In genomic region chr20:23722851-23723250, GRCh38 we compare ENCODE assay signal across 10 cellular contexts. TPM values are rescaled to one million over a fixed set of nuclear protein-coding genes. Genes with fewer than 3 reads are reported as not detected.
DNase-seq lines count a peak whose midpoint lies in the region; ATAC-seq and TF ChIP-seq lines count a peak whose summit lies in the region.
"Not testable (repeated sequence)": the region's sequence is repeated elsewhere in the genome, so short reads cannot be mapped to it uniquely, and the experiment has no call there.
"Had no signal": no experiment of that assay in that cellular context is flagged by ENCODE, and none has a peak within 500 bp of the region (broad histone marks: within the 10 kb centered on the region; RNA-seq: fewer than 3 reads in every experiment).

No MANE protein-coding gene starts in this region.

- intact Hi-C loops in esophagus muscularis mucosa (cut with DNase I) = not testable (repeated sequence)

- not testable (repeated sequence) for H3K36me3 ChIP-seq in esophagus muscularis mucosa

- H3K4me3 Mint-ChIP-seq in WTC11, nephron progenitor cell: not testable (repeated sequence)

- 83% methylated on average over 5 of the region's 5 CpGs for WGBS in esophagus muscularis mucosa

- peak; percentile 70 for ATAC-seq in WTC11

- not testable (repeated sequence) for H3K27me3 Mint-ChIP-seq in WTC11 (ENCODE audit: low read depth)
- peaks cover 11% of the 10 kb centered on the region for H3K27me3 Mint-ChIP-seq in nephron progenitor cell (ENCODE audit: low read depth, poor library complexity)

- H3K27me3 ChIP-seq in esophagus muscularis mucosa = not testable (repeated sequence)

- POLR2A ChIA-PET in WTC11 (lab: Charles Lee) = not testable (repeated sequence)

- H3K27ac ChIP-seq in esophagus muscularis mucosa (replicated peaks in 1 of 4) = not testable (repeated sequence)

- H3K36me3 Mint-ChIP-seq in WTC11; nephron progenitor cell (ENCODE audit: low read depth): not testable (repeated sequence)

- H3K9me3 Mint-ChIP-seq in WTC11, nephron progenitor cell: not testable (repeated sequence)

- TF ChIP-seq EP300 in esophagus muscularis mucosa (IDR thresholded peaks at IDR 0.05) = not testable (repeated sequence)

- not testable (repeated sequence) for H3K4me1 ChIP-seq in esophagus muscularis mucosa

- CTCF ChIA-PET in WTC11 (lab: Charles Lee) = interaction anchor here (0.8 to 2.1 kb wide), 5 partner anchors 13 to 60 kb away, joined by 3 to 11 read pairs (median 4); no protein-coding TSS in a partner anchor

- not testable (repeated sequence) for H3K9me3 ChIP-seq in esophagus muscularis mucosa

- TF ChIP-seq CTCF in WTC11 (IDR thresholded peaks at IDR 0.05); esophagus muscularis mucosa (IDR thresholded peaks at IDR 0.05); nephron progenitor cell (IDR thresholded peaks at IDR 0.05): not testable (repeated sequence)

- TF ChIP-seq POLR2A in esophagus muscularis mucosa (IDR thresholded peaks at IDR 0.05; ENCODE audit: low read depth) = not testable (repeated sequence)

- H3K4me1 Mint-ChIP-seq in WTC11, nephron progenitor cell: not testable (repeated sequence)

- H3K27ac Mint-ChIP-seq in WTC11 = not testable (repeated sequence)
- H3K27ac Mint-ChIP-seq in nephron progenitor cell = peak overlapping the region; percentile 25

- H3K4me3 ChIP-seq in esophagus muscularis mucosa = not testable (repeated sequence)

- DNase-seq in ELF-1 (ENCODE audit: low read depth, low spot score) (peak; percentile 23), WTC11 (ENCODE audit: low spot score) (peak; percentile 30), esophagus muscularis mucosa (ENCODE audit: extremely low spot score) (peak; percentile 26), iPS-NIHi7 (ENCODE audit: extremely low spot score) (peak; percentile 45)
- not testable (repeated sequence) for DNase-seq in nephron progenitor cell

RNA-seq across cellular contexts. Expression of gene CST1, which starts 27.9 kb away (rescaled TPM):
- total RNA-seq in WTC11 (2021) (4.5 to 6.2 TPM (median 5.8 TPM) in 3 replicates), esophagus muscularis mucosa (not detected)
- total RNA-seq: A172; A673; CD4-positive, alpha-beta T cell; CD8-positive, alpha-beta memory T cell; G401 had no signal

RNA-seq across cellular contexts. Expression of gene CST4, which starts 34.0 kb away (rescaled TPM):
- total RNA-seq in WTC11 (2021) (not detected in 3 replicates), esophagus muscularis mucosa (not detected)
- total RNA-seq: A172; A673; CD4-positive, alpha-beta T cell; CD8-positive, alpha-beta memory T cell; G401 had no signal
